1 cellular context compared by ENCODE assay signal in the genomic region with DNA sequence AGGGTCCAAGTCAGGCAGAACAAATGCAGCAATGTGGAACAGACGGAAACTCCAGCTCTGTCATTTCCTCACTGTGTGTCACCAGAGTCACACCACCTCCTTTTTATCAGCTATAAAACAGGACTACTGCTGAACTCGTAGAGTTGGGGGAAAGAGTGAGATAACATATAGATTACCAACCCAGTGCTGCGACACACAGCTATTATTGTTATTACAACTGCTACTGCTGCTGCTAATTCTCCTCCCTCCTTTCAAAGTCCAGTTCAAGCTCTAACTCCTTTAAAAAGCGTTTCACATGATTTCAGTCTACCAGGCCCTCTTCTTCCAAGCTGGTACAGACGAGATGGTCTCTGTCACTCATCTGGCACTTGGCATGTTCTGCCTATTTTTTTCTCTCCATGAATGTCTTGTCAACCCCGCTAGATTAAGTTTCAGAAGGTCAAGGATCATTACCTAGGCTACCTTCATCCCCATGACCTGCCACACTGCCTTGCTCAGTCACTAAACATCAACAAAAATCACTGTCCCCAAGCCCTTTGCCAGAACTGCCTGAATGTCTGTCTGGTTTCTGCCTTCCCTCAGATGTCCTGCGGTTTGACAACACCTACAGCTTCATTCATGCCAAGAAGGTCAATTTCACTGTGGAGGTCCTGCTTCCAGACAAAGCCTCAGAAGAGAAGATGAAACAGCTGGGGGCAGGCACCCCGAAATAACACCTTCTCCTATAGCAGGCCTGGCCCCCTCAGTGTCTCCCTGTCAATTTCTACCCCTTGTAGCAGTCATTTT.
TF ChIP-seq lines count a peak whose summit lies in the region.

No MANE protein-coding gene starts in this region.

TF ChIP-seq in H1, 55 proteins besides CTCF, POLR2A, EP300 and RAD21:
- no peak for TF ChIP-seq BACH1 (IDR thresholded peaks at IDR 0.05; ENCODE audit: low read length)
- TF ChIP-seq POU5F1 (IDR thresholded peaks at IDR 0.05; ENCODE audit: low read depth, low read length): no peak
- TF ChIP-seq RBBP5 (IDR thresholded peaks at IDR 0.05; ENCODE audit: borderline replicate concordance, low read depth, low read length): no peak
- TF ChIP-seq NANOG (IDR thresholded peaks at IDR 0.05; ENCODE audit: insufficient read depth, low read depth, low read length, poor library complexity, severe bottlenecking): no peak
- no peak for TF ChIP-seq ZNF274 (IDR thresholded peaks at IDR 0.05; ENCODE audit: borderline replicate concordance, extremely low read depth, low read length)
- no peak for TF ChIP-seq POLR2AphosphoS5 (IDR thresholded peaks at IDR 0.05; ENCODE audit: low read depth, low read length)
- TF ChIP-seq, protein P1, sequence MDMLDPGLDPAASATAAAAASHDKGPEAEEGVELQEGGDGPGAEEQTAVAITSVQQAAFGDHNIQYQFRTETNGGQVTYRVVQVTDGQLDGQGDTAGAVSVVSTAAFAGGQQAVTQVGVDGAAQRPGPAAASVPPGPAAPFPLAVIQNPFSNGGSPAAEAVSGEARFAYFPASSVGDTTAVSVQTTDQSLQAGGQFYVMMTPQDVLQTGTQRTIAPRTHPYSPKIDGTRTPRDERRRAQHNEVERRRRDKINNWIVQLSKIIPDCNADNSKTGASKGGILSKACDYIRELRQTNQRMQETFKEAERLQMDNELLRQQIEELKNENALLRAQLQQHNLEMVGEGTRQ (IDR thresholded peaks at IDR 0.05; ENCODE audit: low read length): no peak
- TF ChIP-seq YY1 (IDR thresholded peaks at IDR 0.05; ENCODE audit: low read depth, low read length): no peak
- no peak for TF ChIP-seq SRF (IDR thresholded peaks at IDR 0.05; ENCODE audit: low read depth, low read length)
- no peak for TF ChIP-seq TEAD4 (IDR thresholded peaks at IDR 0.05; ENCODE audit: low read depth, low read length)
- no peak for TF ChIP-seq SIN3A (conservative IDR thresholded peaks at IDR 0.05 in 1 of 2, IDR thresholded peaks at IDR 0.05 in 1 of 2; ENCODE audit: low read depth in 1 of 2, low read length in 2 of 2)
- TF ChIP-seq EZH2 (IDR thresholded peaks at IDR 0.05; ENCODE audit: low read depth, low read length, severe bottlenecking): no peak
- TF ChIP-seq, protein P2, sequence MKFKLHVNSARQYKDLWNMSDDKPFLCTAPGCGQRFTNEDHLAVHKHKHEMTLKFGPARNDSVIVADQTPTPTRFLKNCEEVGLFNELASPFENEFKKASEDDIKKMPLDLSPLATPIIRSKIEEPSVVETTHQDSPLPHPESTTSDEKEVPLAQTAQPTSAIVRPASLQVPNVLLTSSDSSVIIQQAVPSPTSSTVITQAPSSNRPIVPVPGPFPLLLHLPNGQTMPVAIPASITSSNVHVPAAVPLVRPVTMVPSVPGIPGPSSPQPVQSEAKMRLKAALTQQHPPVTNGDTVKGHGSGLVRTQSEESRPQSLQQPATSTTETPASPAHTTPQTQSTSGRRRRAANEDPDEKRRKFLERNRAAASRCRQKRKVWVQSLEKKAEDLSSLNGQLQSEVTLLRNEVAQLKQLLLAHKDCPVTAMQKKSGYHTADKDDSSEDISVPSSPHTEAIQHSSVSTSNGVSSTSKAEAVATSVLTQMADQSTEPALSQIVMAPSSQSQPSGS (IDR thresholded peaks at IDR 0.05; ENCODE audit: low read length): no peak
- no peak for TF ChIP-seq RXRA (IDR thresholded peaks at IDR 0.05; ENCODE audit: insufficient read depth, low read depth, low read length)
- TF ChIP-seq, protein P3, sequence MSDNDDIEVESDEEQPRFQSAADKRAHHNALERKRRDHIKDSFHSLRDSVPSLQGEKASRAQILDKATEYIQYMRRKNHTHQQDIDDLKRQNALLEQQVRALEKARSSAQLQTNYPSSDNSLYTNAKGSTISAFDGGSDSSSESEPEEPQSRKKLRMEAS (IDR thresholded peaks at IDR 0.05): no peak
